ENCODE assay signal across 1 cellular context in the genomic region with DNA sequence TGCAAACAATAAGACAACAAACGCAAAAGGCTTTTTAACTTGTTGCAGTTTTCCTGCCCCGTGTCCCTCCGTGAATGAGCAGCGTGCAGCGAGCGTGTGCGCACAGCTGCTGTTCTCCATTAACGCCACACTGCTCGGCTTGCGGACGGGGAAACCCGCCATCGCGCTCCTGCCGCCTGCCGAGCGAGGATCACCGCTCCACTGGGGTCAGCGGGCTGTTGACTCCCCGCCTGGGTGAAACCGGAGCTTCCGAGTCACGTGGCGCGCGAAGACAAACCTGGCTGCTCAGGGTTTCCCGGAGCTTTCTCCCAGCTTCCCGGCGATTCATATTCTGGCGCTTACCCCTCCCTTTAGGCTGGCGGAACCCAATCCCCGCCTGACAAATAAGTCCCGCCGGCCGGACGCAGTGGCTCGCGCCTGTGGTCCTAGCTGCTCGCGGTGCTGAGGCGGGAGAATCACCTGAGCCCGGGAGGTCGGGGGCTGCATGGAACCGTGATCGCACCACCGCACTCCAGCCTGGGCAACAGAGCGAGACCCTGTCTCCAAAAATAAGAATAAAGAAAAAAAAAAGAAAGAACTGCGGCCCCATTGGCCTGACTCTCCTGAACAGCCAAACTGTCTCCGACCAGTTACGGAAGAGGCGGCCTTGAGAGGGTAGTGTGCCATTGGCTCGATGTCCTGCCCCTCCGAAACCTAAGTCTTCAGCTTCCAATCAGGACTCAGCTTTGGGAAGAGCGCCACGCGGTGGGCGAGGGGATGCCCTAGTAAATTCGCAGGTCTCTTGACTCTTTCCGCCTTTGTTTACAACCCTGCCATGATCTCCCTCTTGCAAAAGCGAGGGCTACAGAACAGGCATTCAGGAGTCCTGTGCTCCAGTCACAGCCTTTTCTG.
TF ChIP-seq lines count a peak whose summit lies in the region.

A gene with protein sequence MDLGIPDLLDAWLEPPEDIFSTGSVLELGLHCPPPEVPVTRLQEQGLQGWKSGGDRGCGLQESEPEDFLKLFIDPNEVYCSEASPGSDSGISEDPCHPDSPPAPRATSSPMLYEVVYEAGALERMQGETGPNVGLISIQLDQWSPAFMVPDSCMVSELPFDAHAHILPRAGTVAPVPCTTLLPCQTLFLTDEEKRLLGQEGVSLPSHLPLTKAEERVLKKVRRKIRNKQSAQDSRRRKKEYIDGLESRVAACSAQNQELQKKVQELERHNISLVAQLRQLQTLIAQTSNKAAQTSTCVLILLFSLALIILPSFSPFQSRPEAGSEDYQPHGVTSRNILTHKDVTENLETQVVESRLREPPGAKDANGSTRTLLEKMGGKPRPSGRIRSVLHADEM (plus strand): TSS at position 794 of the 891 bp plus-strand sequence. CDS start 624 bp downstream, outside the sequence.

TF ChIP-seq in HepG2, 621 proteins besides CTCF, POLR2A, EP300 and RAD21 (continued from another document and continues in another):
- TF ChIP-seq, protein P1, sequence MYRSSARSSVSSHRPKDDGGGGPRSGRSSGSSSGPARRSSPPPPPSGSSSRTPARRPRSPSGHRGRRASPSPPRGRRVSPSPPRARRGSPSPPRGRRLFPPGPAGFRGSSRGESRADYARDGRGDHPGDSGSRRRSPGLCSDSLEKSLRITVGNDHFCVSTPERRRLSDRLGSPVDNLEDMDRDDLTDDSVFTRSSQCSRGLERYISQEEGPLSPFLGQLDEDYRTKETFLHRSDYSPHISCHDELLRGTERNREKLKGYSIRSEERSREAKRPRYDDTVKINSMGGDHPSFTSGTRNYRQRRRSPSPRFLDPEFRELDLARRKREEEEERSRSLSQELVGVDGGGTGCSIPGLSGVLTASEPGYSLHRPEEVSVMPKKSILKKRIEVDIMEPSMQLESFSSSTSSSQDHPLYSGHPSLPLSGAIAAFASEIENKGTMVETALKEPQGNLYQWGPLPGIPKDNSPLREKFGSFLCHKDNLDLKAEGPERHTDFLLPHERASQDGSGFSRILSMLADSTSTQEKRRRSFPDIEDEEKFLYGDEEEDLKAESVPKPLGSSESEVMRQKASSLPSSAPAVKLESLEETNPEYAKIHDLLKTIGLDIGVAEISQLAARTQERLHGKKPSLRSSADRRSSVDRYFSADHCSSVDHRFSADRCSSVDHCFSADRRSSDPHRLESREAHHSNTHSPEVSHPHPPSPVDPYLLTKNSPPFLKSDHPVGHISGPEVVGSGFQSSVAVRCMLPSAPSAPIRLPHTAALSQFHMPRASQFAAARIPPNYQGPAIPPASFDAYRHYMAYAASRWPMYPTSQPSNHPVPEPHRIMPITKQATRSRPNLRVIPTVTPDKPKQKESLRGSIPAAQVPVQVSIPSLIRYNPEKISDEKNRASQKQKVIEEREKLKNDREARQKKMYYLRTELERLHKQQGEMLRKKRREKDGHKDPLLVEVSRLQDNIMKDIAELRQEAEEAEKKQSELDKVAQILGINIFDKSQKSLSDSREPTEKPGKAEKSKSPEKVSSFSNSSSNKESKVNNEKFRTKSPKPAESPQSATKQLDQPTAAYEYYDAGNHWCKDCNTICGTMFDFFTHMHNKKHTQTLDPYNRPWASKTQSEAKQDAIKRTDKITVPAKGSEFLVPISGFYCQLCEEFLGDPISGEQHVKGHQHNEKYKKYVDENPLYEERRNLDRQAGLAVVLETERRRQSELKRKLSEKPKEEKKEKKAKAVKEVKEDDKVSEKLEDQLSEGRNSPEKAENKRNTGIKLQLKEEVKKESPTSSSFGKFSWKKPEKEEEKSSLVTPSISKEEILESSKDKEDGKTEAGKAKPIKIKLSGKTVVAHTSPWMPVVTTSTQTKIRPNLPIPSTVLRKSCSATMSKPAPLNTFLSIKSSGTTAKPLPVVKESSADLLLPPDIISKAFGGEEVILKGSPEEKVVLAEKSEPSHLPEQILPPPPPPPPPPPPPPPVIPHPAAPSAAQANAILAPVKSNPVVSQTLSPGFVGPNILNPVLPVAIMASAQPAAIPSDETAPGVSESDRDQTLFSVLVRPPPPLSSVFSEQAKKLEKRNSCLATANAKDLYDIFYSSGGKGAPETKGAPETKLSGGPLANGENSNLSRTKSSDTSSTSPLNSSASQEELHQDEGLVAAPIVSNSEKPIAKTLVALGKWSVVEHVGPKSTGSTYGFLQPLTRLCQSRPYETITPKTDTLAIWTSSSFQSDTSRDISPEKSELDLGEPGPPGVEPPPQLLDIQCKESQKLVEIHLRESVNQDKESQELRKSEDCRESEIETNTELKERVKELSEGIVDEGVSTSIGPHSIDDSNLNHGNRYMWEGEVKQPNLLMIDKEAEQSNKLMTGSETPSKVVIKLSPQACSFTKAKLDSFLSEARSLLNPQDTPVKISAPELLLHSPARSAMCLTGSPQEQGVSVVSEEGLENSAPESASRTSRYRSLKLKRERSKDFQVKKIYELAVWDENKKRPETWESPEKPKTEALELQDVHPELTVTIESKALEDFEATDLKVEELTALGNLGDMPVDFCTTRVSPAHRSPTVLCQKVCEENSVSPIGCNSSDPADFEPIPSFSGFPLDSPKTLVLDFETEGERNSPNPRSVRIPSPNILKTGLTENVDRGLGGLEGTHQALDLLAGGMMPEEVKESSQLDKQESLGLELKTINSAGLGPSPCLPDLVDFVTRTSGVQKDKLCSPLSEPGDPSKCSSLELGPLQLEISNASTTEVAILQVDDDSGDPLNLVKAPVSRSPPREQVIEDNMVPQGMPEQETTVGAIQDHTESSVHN (CRISPR knock-in tag; IDR thresholded peaks at IDR 0.05) = peak; percentile 46; the same call in 1 of the 2 replicates
- no peak for TF ChIP-seq ZBTB33 (CRISPR knock-in tag; IDR thresholded peaks at IDR 0.05)
- TF ChIP-seq KLF11 (CRISPR knock-in tag; IDR thresholded peaks at IDR 0.05) = peak; percentile 72; the same call in 1 of the 2 replicates
- TF ChIP-seq ZNF329 (CRISPR knock-in tag; IDR thresholded peaks at IDR 0.05; ENCODE audit: low read depth) = no peak; the same call in 1 of the 2 replicates
- TF ChIP-seq HIVEP1 (CRISPR knock-in tag; IDR thresholded peaks at IDR 0.05) = peak; percentile 96
- TF ChIP-seq ZNF264 (CRISPR knock-in tag; IDR thresholded peaks at IDR 0.05) = peak; percentile 17; the same call in 1 of the 2 replicates
- peak; percentile 55; the same call in 1 of the 2 replicates for TF ChIP-seq PBX3 (CRISPR knock-in tag; IDR thresholded peaks at IDR 0.05; ENCODE audit: borderline replicate concordance)
- peak; percentile 57 for TF ChIP-seq ZNF263 (CRISPR knock-in tag; IDR thresholded peaks at IDR 0.05)
- 0 out of 2 replicates have a peak, but pooled peaks have one; percentile 43 for TF ChIP-seq ZNF138 (CRISPR knock-in tag; IDR thresholded peaks at IDR 0.05; ENCODE audit: low read depth)
- TF ChIP-seq ZMAT5 (CRISPR knock-in tag; IDR thresholded peaks at IDR 0.05; ENCODE audit: borderline replicate concordance, low read depth) = no peak
- no peak for TF ChIP-seq JUNB (CRISPR knock-in tag; IDR thresholded peaks at IDR 0.05; ENCODE audit: borderline replicate concordance)
- TF ChIP-seq HHEX (CRISPR knock-in tag; IDR thresholded peaks at IDR 0.05) = no peak
- 0 out of 2 replicates have a peak, but pooled peaks have one; percentile 59 for TF ChIP-seq ZNF670 (CRISPR knock-in tag; IDR thresholded peaks at IDR 0.05; ENCODE audit: borderline replicate concordance)
- TF ChIP-seq ARHGAP35 (CRISPR knock-in tag; IDR thresholded peaks at IDR 0.05; ENCODE audit: borderline replicate concordance) = 0 out of 2 replicates have a peak, but pooled peaks have one; percentile 66
- no peak for TF ChIP-seq ZNF549 (CRISPR knock-in tag; IDR thresholded peaks at IDR 0.05)
- no peak for TF ChIP-seq RORA (CRISPR knock-in tag; IDR thresholded peaks at IDR 0.05)
- TF ChIP-seq ZNF224 (CRISPR knock-in tag; IDR thresholded peaks at IDR 0.05) = peak; percentile 71; the same call in 1 of the 2 replicates
- TF ChIP-seq, protein P2, sequence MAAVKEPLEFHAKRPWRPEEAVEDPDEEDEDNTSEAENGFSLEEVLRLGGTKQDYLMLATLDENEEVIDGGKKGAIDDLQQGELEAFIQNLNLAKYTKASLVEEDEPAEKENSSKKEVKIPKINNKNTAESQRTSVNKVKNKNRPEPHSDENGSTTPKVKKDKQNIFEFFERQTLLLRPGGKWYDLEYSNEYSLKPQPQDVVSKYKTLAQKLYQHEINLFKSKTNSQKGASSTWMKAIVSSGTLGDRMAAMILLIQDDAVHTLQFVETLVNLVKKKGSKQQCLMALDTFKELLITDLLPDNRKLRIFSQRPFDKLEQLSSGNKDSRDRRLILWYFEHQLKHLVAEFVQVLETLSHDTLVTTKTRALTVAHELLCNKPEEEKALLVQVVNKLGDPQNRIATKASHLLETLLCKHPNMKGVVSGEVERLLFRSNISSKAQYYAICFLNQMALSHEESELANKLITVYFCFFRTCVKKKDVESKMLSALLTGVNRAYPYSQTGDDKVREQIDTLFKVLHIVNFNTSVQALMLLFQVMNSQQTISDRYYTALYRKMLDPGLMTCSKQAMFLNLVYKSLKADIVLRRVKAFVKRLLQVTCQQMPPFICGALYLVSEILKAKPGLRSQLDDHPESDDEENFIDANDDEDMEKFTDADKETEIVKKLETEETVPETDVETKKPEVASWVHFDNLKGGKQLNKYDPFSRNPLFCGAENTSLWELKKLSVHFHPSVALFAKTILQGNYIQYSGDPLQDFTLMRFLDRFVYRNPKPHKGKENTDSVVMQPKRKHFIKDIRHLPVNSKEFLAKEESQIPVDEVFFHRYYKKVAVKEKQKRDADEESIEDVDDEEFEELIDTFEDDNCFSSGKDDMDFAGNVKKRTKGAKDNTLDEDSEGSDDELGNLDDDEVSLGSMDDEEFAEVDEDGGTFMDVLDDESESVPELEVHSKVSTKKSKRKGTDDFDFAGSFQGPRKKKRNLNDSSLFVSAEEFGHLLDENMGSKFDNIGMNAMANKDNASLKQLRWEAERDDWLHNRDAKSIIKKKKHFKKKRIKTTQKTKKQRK (IDR thresholded peaks at IDR 0.05; ENCODE audit: low read length) = no peak
- TF ChIP-seq, protein P3, sequence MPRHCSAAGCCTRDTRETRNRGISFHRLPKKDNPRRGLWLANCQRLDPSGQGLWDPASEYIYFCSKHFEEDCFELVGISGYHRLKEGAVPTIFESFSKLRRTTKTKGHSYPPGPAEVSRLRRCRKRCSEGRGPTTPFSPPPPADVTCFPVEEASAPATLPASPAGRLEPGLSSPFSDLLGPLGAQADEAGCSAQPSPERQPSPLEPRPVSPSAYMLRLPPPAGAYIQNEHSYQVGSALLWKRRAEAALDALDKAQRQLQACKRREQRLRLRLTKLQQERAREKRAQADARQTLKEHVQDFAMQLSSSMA (CRISPR knock-in tag; IDR thresholded peaks at IDR 0.05) = peak; percentile 68
- no peak for TF ChIP-seq SCMH1 (CRISPR knock-in tag; IDR thresholded peaks at IDR 0.05; ENCODE audit: borderline replicate concordance)
- TF ChIP-seq, protein P4, sequence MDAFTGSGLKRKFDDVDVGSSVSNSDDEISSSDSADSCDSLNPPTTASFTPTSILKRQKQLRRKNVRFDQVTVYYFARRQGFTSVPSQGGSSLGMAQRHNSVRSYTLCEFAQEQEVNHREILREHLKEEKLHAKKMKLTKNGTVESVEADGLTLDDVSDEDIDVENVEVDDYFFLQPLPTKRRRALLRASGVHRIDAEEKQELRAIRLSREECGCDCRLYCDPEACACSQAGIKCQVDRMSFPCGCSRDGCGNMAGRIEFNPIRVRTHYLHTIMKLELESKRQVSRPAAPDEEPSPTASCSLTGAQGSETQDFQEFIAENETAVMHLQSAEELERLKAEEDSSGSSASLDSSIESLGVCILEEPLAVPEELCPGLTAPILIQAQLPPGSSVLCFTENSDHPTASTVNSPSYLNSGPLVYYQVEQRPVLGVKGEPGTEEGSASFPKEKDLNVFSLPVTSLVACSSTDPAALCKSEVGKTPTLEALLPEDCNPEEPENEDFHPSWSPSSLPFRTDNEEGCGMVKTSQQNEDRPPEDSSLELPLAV (CRISPR knock-in tag; conservative IDR thresholded peaks at IDR 0.05; ENCODE audit: low read depth) = no peak; the same call in 1 of the 2 replicates
- no peak; the same call in 1 of the 2 replicates for TF ChIP-seq MYNN (CRISPR knock-in tag; IDR thresholded peaks at IDR 0.05; ENCODE audit: low read depth)
- TF ChIP-seq ZUFSP (CRISPR knock-in tag; IDR thresholded peaks at IDR 0.05; ENCODE audit: borderline replicate concordance) = no peak
- no peak for TF ChIP-seq HDAC6 (IDR thresholded peaks at IDR 0.05; ENCODE audit: low read depth, low read length)
